In the genomic region with DNA sequence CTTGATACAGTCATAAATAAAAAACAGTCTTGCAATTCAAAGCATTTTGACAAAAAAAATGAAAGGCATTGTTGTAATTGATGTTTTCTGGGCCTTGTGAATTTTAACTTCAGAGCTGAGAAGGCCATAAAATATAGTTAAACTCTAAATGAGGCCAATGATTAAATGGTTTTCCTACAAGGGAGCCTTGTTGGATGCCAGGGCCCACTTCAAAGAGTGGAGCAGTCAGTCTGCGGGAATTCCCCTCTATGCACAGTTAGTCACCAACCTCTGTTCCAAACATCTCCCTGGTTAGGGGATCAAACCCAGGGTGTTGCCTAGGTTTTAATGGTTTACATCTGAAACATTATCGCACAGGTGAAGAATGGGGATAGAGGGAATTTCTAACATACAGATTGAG, we compare ENCODE assay signal across 22 cellular contexts.
A peak's percentile ranks its signal among the peaks of the same experiment; 100 is the strongest.
DNase-seq lines count a peak whose midpoint lies in the region; ATAC-seq and TF ChIP-seq lines count a peak whose summit lies in the region.
"Had no signal": no experiment of that assay in that cellular context is flagged by ENCODE, and none has a peak within 500 bp of the region (broad histone marks: within the 10 kb centered on the region; RNA-seq: fewer than 3 reads in every experiment).

No MANE protein-coding gene starts in this region.

- H3K79me2 ChIP-seq in PC-3 (ENCODE audit: low read length): no peaks in the 10 kb centered on the region

- CTCF ChIA-PET in PC-3 (lab: Charles Lee): no interaction called here

- H3F3A ChIP-seq in PC-3 (ENCODE audit: low read length, unreplicated experiment): no peaks in the 10 kb centered on the region

- H3K4me1 ChIP-seq in mucosa of descending colon (ENCODE audit: low read depth) (no peaks in the 10 kb centered on the region), PC-3 (ENCODE audit: insufficient read depth, low read length) (no peaks in the 10 kb centered on the region)

- H3K4me1 Mint-ChIP-seq in brain: peaks cover 58% of the 10 kb centered on the region
- H3K4me1 Mint-ChIP-seq: CD4-positive, alpha-beta memory T cell had no signal

- in situ Hi-C loops in Caki2 (cut with HindIII; ENCODE audit: low pct_unique_long_range_greater_than_20kb, low sequenced_read_pairs): no loop called here

- H3K9me3 ChIP-seq in mucosa of descending colon (no peaks in the 10 kb centered on the region), PC-3 (ENCODE audit: low read length) (no peaks in the 10 kb centered on the region)
- H3K9me3 ChIP-seq: right lobe of liver, tibial nerve had no signal

- intact Hi-C loops in mucosa of descending colon (cut with DNase I, micrococcal nuclease): no loop called here
- intact Hi-C loops in PC-3 (cut with micrococcal nuclease): no loop called here

- H3K4me2 ChIP-seq in PC-3 (ENCODE audit: low read length): no peak overlapping the region

- H3K4me3 ChIP-seq in mucosa of descending colon: no peak overlapping the region
- H3K4me3 ChIP-seq in PC-3 (ENCODE audit: low read length): no peak overlapping the region
- H3K4me3 ChIP-seq: right lobe of liver, tibial nerve had no signal

- DNase-seq in Caki2 (ENCODE audit: low read depth) (peak; percentile 59), M059J (ENCODE audit: low read depth) (peak; percentile 85), mucosa of descending colon (no peak), D341Med (ENCODE audit: low spot score) (no peak), NCI-H146 (lab: John Stamatoyannopoulos, UW) (no peak), PC-3 (no peak), dermis blood vessel endothelial cell (no peak)
- DNase-seq: activated CD4-positive, alpha-beta T cell treated with anti-CD3 and anti-CD28 coated beads for 1 hour; activated effector memory CD4-positive, alpha-beta T cell treated with anti-CD3 and anti-CD28 coated beads, Interleukin-2, amount 50 U/mL, for 16 hours; CD4-positive, alpha-beta memory T cell; foreskin fibroblast; H9; NCI-H1105 treated with DMSO at 0.1 percent for 48 hours; NCI-H2171 treated with DMSO at 0.1 percent for 48 hours; NCI-H774; nucleus accumbens; right lobe of liver; stimulated activated naive CD4-positive, alpha-beta T cell treated with Interleukin-2 at 50 U/mL for 16 hours; T1000 had no signal

- H3K9me3 Mint-ChIP-seq in brain: peaks cover 0 to 4% (median 2%) of the 10 kb centered on the region in 5 experiments

- H3K27ac Mint-ChIP-seq in brain: peak overlapping the region in 4 of 5 experiments; percentile 15 to 46 (median 30)
- H3K27ac Mint-ChIP-seq: CD4-positive, alpha-beta memory T cell; H9 had no signal

- no peaks in the 10 kb centered on the region for H3K9me2 ChIP-seq in PC-3 (replicated peaks; ENCODE audit: low read length)

- H4K20me1 ChIP-seq in PC-3 (ENCODE audit: low read length): no peaks in the 10 kb centered on the region

- H3K36me3 ChIP-seq in mucosa of descending colon (ENCODE audit: low read depth): no peaks in the 10 kb centered on the region
- H3K36me3 ChIP-seq in PC-3 (ENCODE audit: low read depth, low read length): no peaks in the 10 kb centered on the region
- H3K36me3 ChIP-seq: right lobe of liver, tibial nerve had no signal

- POLR2A ChIA-PET in PC-3 (lab: Charles Lee; ENCODE audit: unreplicated experiment): no interaction called here

- TF ChIP-seq CTCF in brain (conservative IDR thresholded peaks at IDR 0.05): no peak
- no peak for TF ChIP-seq CTCF in mucosa of descending colon (IDR thresholded peaks at IDR 0.05)
- no peak for TF ChIP-seq CTCF in PC-3 (conservative IDR thresholded peaks at IDR 0.05; ENCODE audit: low read depth, low read length)

- no peak overlapping the region for H3K27ac ChIP-seq in PC-3 (ENCODE audit: low read length)
- H3K27ac ChIP-seq: right lobe of liver, tibial nerve had no signal

- H3K27me3 Mint-ChIP-seq in brain: peaks cover 5% of the 10 kb centered on the region
- H3K27me3 Mint-ChIP-seq: CD4-positive, alpha-beta memory T cell had no signal

- H3K4me3 Mint-ChIP-seq in brain: no peak overlapping the region
- H3K4me3 Mint-ChIP-seq: CD4-positive, alpha-beta memory T cell; H9 had no signal

- H2AFZ ChIP-seq in PC-3 (ENCODE audit: low read length): no peak overlapping the region

- ATAC-seq in mucosa of descending colon: peak; percentile 12
- no peak for ATAC-seq in PC-3
- ATAC-seq: left lobe of liver, right lobe of liver had no signal

- H3K27me3 ChIP-seq in PC-3 (ENCODE audit: low read length): no peaks in the 10 kb centered on the region
- H3K27me3 ChIP-seq: right lobe of liver, tibial nerve had no signal

- no peaks in the 10 kb centered on the region for H3K36me3 Mint-ChIP-seq in brain
- H3K36me3 Mint-ChIP-seq: CD4-positive, alpha-beta memory T cell had no signal

- no peak overlapping the region for H3K9ac ChIP-seq in PC-3 (ENCODE audit: low read length)

- BruUV-seq in PC-3 (replicated peaks; lab: Mats Ljungman, UMichigan): no TSS peak

Comparison
In these comparisons a context has a peak if more than half of its experiments do, and no peak if none do; other contexts are left out.
1. DNase-seq: peak in Caki2 (single experiment) and M059J (single experiment); none in mucosa of descending colon (0 of 3), D341Med (single experiment), NCI-H146 (single experiment), PC-3 (single experiment) and dermis blood vessel endothelial cell (single experiment).